In the genomic region with DNA sequence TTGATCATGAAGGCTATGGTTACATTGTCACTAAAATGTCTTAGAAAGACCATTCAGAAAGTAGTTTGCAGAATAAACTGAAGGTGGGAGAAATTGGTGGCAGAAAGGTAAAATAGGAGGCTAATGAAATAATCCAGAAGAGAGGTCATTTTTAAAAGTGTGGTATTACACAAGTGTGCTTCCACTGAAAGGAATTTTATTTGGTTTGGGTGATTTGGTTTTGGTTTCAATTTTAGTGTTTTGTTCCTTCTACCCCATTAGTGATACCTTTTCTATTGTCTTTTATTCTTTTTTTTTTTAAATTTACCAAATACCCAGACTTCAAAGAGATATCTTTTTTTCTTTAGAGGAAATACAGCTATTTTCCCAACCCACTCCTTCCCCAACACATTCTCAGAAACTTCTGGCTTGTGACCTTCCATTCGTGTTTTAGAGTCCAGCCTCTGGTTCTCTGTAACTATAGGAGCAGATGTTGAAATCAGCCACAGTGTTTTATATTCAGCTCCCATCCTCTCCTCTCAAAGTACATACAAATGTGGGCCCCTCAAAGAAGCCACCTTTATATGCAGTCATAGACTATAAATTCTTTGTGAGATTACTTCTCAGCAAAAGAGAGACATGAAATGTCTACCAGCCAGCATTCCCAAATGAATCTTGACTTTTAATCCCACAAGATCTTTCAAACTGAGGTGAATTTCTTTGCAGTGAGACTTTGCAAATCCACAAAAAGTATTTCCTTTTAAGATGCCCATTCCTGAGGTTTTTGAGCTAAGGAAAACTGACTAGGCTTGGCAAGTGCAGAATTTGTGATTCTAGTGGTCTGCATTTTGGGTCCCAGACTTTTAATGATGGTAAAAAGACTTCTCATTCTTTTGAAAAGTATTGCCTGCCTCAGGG, we compare ENCODE assay signal across 1 cellular context.
TF ChIP-seq lines count a peak whose summit lies in the region.

No MANE protein-coding gene starts in this region.

TF ChIP-seq in K562, 482 proteins besides CTCF, POLR2A, EP300 and RAD21:
- TF ChIP-seq PBX2 (CRISPR knock-in tag; IDR thresholded peaks at IDR 0.05; ENCODE audit: low read depth) (no peak), PBX2 (tag; conservative IDR thresholded peaks at IDR 0.05; ENCODE audit: low read depth) (no peak)
